Comparison of ENCODE assay signal across 26 cellular contexts in the genomic region with DNA sequence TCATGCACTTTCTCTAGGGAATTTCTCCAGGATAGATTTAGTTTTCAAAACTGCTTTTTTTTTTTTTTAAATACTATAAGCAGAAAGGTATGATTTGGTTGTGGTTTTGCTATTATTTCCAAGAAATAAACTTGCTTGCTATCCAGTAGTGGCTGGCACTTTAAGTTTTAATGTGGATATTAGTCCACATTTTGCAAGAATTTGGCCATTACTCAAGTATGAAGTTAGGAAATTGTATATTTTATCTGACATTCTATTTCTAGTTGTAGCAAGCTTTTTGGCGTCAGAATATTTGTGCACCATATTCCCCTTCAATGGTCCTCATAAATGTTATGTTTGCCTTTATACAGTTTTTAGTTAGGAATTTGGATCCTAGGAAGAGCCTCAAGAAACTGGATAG.
"Had no signal": no experiment of that assay in that cellular context is flagged by ENCODE, and none has a peak within 500 bp of the region (broad histone marks: within the 10 kb centered on the region; RNA-seq: fewer than 3 reads in every experiment).

No MANE protein-coding gene starts in this region.

- H3K27me3 ChIP-seq: dorsolateral prefrontal cortex, ovary, sigmoid colon, transverse colon, upper lobe of right lung, uterus had no signal

- H3K4me3 ChIP-seq: dorsolateral prefrontal cortex, lower lobe of right lung, ovary, psoas muscle, sigmoid colon, thoracic aorta, transverse colon, upper lobe of right lung, uterus had no signal

- DNase-seq: dorsolateral prefrontal cortex; effector CD4-positive, alpha-beta T cell; hypothalamus; immature natural killer cell; islet precursor cell; kidney glomerular epithelial cell; left ventricle myocardium superior; lower lobe of right lung; naive thymus-derived CD8-positive, alpha-beta T cell; nephron progenitor cell; occipital lobe; ovary; posterior cingulate gyrus; psoas muscle; right cardiac atrium; sigmoid colon; stimulated activated CD4-positive, alpha-beta T cell treated with anti-CD3 and anti-CD28 coated beads, Interleukin-2, amount 100 ng/mL, for 24 hours; stimulated activated CD4-positive, alpha-beta T cell treated with anti-CD3 and anti-CD28 coated beads, Interleukin-4, amount 100 ng/mL, for 24 hours; stimulated activated naive CD4-positive, alpha-beta T cell treated with Interleukin-2 at 50 U/mL for 16 hours; transverse colon; upper lobe of right lung; uterus had no signal

- H3K27ac ChIP-seq: dorsolateral prefrontal cortex, lower lobe of right lung, ovary, psoas muscle, sigmoid colon, thoracic aorta, transverse colon, upper lobe of right lung, uterus had no signal

- H3K9me3 ChIP-seq: lower lobe of right lung, ovary, psoas muscle, sigmoid colon, thoracic aorta, transverse colon, upper lobe of right lung, uterus had no signal

- H3K4me1 ChIP-seq: lower lobe of right lung, psoas muscle, sigmoid colon, transverse colon, upper lobe of right lung, uterus had no signal

- H3K36me3 ChIP-seq: lower lobe of right lung, ovary, sigmoid colon, thoracic aorta, transverse colon, upper lobe of right lung, uterus had no signal

- FAIRE-seq: colon, frontal cortex had no signal

- ATAC-seq: left ventricle myocardium superior; lower lobe of right lung; naive thymus-derived CD8-positive, alpha-beta T cell; psoas muscle; right cardiac atrium; stimulated activated effector memory CD8-positive, alpha-beta T cell treated with anti-CD3 and anti-CD28 coated beads, Interleukin-12 subunit alpha, Interleukin-12 subunit beta, amount 100 ng/mL, for 72 hours; upper lobe of right lung had no signal
